8 cellular contexts compared by ENCODE assay signal in the genomic region with DNA sequence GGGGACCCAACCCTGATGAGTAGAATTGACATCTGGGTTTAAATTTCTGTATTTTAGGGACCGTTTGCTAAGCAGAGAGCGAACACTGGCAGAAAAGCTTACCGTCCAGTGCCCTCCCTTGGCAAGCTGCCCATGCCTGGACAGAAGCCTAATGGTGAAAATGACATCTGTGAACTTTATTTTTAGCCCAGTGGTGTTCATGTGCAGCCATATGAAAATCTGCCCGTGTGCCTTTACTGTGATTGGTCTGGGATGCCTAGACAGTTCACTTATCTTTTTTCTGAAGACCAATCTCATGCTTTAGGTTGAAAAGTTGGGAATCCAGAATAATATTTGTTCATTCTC. TPM values are rescaled to one million over a fixed set of nuclear protein-coding genes. Genes with fewer than 3 reads are reported as not detected.
A peak's percentile ranks its signal among the peaks of the same experiment; 100 is the strongest.
DNase-seq lines count a peak whose midpoint lies in the region; ATAC-seq and TF ChIP-seq lines count a peak whose summit lies in the region.

No MANE protein-coding gene starts in this region.

- peak overlapping the region in 6 of 7 donors; percentile 81 to 91 (median 84) for H3K4me3 Mint-ChIP-seq in CD8-positive, alpha-beta memory T cell
- peak overlapping the region; percentile 92 for H3K4me3 Mint-ChIP-seq in glutamatergic neuron (ENCODE audit: unreplicated experiment)

- CTCF ChIA-PET in CD8-positive, alpha-beta memory T cell (lab: Charles Lee): interaction anchor here (0.7 to 3.2 kb wide), 3 partner anchors 11 to 70 kb away, joined by 4 to 12 read pairs (median 4); no protein-coding TSS in a partner anchor

- no peak for DNase-seq in CD8-positive, alpha-beta memory T cell
- DNase-seq in RWPE2 (ENCODE audit: low spot score) (no peak), glutamatergic neuron (no peak), ovary (peak in 4 of 5 donors; percentile 12 to 47 (median 36)), NCI-H1048 (lab: John Stamatoyannopoulos, UW) (no peak)

- TF ChIP-seq EP300 in ovary (IDR thresholded peaks at IDR 0.05): no peak

- no peak overlapping the region for H3K27ac ChIP-seq in CD8-positive, alpha-beta memory T cell (ENCODE audit: low read depth, low read length)
- no peak overlapping the region for H3K27ac ChIP-seq in RWPE2 (ENCODE audit: poor library complexity, severe bottlenecking)
- peak overlapping the region in 1 of 2 donors; percentile 84 for H3K27ac ChIP-seq in ovary

- H3K36me3 Mint-ChIP-seq in CD8-positive, alpha-beta memory T cell: peaks cover 0 to 7% (median 0%) of the 10 kb centered on the region in 3 donors
- H3K36me3 Mint-ChIP-seq in glutamatergic neuron (ENCODE audit: unreplicated experiment): peaks cover 5% of the 10 kb centered on the region

- no peaks in the 10 kb centered on the region for H3K9me3 ChIP-seq in CD8-positive, alpha-beta memory T cell (ENCODE audit: low read length)
- H3K9me3 ChIP-seq in RWPE2 (ENCODE audit: severe bottlenecking) (no peaks in the 10 kb centered on the region), ovary (no peaks in the 10 kb centered on the region)

- intact Hi-C loops in ovary (cut with DNase I): loop anchor here in 1 of 4 donors (10.0 kb wide), 1 partner anchor 113 kb away; no protein-coding TSS in a partner anchor

- no peaks in the 10 kb centered on the region for H3K36me3 ChIP-seq in CD8-positive, alpha-beta memory T cell (ENCODE audit: insufficient read depth, low read length)
- H3K36me3 ChIP-seq in RWPE2 (ENCODE audit: low read depth) (peaks cover 4% of the 10 kb centered on the region; the same call in 1 of the 2 replicates), ovary (no peaks in the 10 kb centered on the region)

- 51 to 53% (median 52%) methylated on average over 4 of the region's 4 CpGs for WGBS in ovary, 3 donors

- H3K9me3 Mint-ChIP-seq in CD8-positive, alpha-beta memory T cell: no peaks in the 10 kb centered on the region
- H3K9me3 Mint-ChIP-seq in glutamatergic neuron (ENCODE audit: unreplicated experiment): peaks cover 14% of the 10 kb centered on the region

- no peaks in the 10 kb centered on the region for H3K27me3 ChIP-seq in CD8-positive, alpha-beta memory T cell (ENCODE audit: insufficient read depth, low read length, poor library complexity, severe bottlenecking)
- H3K27me3 ChIP-seq in RWPE2 (ENCODE audit: insufficient read depth, poor library complexity, severe bottlenecking) (no peaks in the 10 kb centered on the region), ovary (no peaks in the 10 kb centered on the region)

- peak overlapping the region in 2 of 8 donors; percentile 24 to 52 for H3K27ac Mint-ChIP-seq in CD8-positive, alpha-beta memory T cell
- no peak overlapping the region for H3K27ac Mint-ChIP-seq in glutamatergic neuron (ENCODE audit: unreplicated experiment)

- peaks cover 21% of the 10 kb centered on the region for H3K4me1 ChIP-seq in CD8-positive, alpha-beta memory T cell (ENCODE audit: insufficient read depth, low read length)
- H3K4me1 ChIP-seq in RWPE2 (ENCODE audit: insufficient read depth, poor library complexity, severe bottlenecking) (peaks cover 4% of the 10 kb centered on the region), ovary (ENCODE audit: insufficient read depth) (peaks cover 4% of the 10 kb centered on the region)

- TF ChIP-seq CTCF in RWPE2 (IDR thresholded peaks at IDR 0.05; ENCODE audit: poor library complexity, severe bottlenecking) (no peak), glutamatergic neuron (IDR thresholded peaks at IDR 0.05; ENCODE audit: partially characterized antibody, unreplicated experiment) (no peak), ovary (IDR thresholded peaks at IDR 0.05) (no peak)

- TF ChIP-seq POLR2A in ovary (IDR thresholded peaks at IDR 0.05): no peak

- ATAC-seq in RWPE2 (ENCODE audit: low read depth) (no peak), HG03342 (IDR thresholded peaks at IDR 0.05; ENCODE audit: unreplicated experiment) (no peak), GM21723 (IDR thresholded peaks at IDR 0.05; ENCODE audit: unreplicated experiment) (no peak), GM18909 (IDR thresholded peaks at IDR 0.05; ENCODE audit: poor library complexity, unreplicated experiment) (no peak)

- H3K27me3 Mint-ChIP-seq in CD8-positive, alpha-beta memory T cell: peaks cover 2 to 9% of the 10 kb centered on the region in 2 donors
- peaks cover 7% of the 10 kb centered on the region for H3K27me3 Mint-ChIP-seq in glutamatergic neuron (ENCODE audit: unreplicated experiment)

- H3K4me3 ChIP-seq in CD8-positive, alpha-beta memory T cell (ENCODE audit: low read length): no peak overlapping the region
- peak overlapping the region; percentile 54 for H3K4me3 ChIP-seq in RWPE2 (ENCODE audit: severe bottlenecking)
- H3K4me3 ChIP-seq in ovary: peak overlapping the region; percentile 58

- POLR2A ChIA-PET in CD8-positive, alpha-beta memory T cell (lab: Charles Lee): no interaction called here

- peaks cover 24 to 37% (median 29%) of the 10 kb centered on the region in 3 donors for H3K4me1 Mint-ChIP-seq in CD8-positive, alpha-beta memory T cell
- peaks cover 41% of the 10 kb centered on the region for H3K4me1 Mint-ChIP-seq in glutamatergic neuron (ENCODE audit: low read depth, unreplicated experiment)

RNA-seq across cellular contexts. Expression of a gene that starts 1.1 kb away (rescaled TPM):
- under 1 TPM in 1 of 2 experiments, not detected in 1; 0.26 TPM for total RNA-seq in CD8-positive, alpha-beta memory T cell
- 1.8 TPM for polyA plus RNA-seq in CD8-positive, alpha-beta memory T cell
- 15.9 TPM for total RNA-seq in glutamatergic neuron (ENCODE audit: unreplicated experiment)
- 1 to 10 TPM; 2.1 to 7.0 (median 4.6) TPM for total RNA-seq in ovary
- 1 to 10 TPM; 3.3 to 4.2 TPM for polyA plus RNA-seq in ovary

RNA-seq across cellular contexts. Expression of a gene that starts 56.1 kb away (rescaled TPM):
- not detected for total RNA-seq in CD8-positive, alpha-beta memory T cell
- polyA plus RNA-seq in CD8-positive, alpha-beta memory T cell: not detected
- 2.9 TPM for total RNA-seq in glutamatergic neuron (ENCODE audit: unreplicated experiment)
- 1 to 10 TPM in 5 of 7 donors, under 1 TPM in 2; 0.08 to 8.2 (median 2.3) TPM for total RNA-seq in ovary
- 1 to 10 TPM in 1 of 2 donors, under 1 TPM in 1; 0.36 to 1.1 TPM for polyA plus RNA-seq in ovary

Comparison
In these comparisons a context has a peak if more than half of its experiments do, and no peak if none do; other contexts are left out.
1. DNase-seq: peak in ovary (4 of 5); none in CD8-positive, alpha-beta memory T cell (0 of 5), RWPE2 (single experiment), glutamatergic neuron (single experiment) and NCI-H1048 (single experiment).